ENCODE assay signal across 21 cellular contexts in genomic region chr1:198528376-198528775, GRCh38. TPM values are rescaled to one million over a fixed set of nuclear protein-coding genes. Genes with fewer than 3 reads are reported as not detected.
DNase-seq lines count a peak whose midpoint lies in the region; ATAC-seq and TF ChIP-seq lines count a peak whose summit lies in the region.
"Had no signal": no experiment of that assay in that cellular context is flagged by ENCODE, and none has a peak within 500 bp of the region (broad histone marks: within the 10 kb centered on the region; RNA-seq: fewer than 3 reads in every experiment).

No MANE protein-coding gene starts in this region.

- no peak for TF ChIP-seq CTCF in AG04450 (IDR thresholded peaks at IDR 0.05; ENCODE audit: low read depth, low read length)
- TF ChIP-seq CTCF in astrocyte of the cerebellum (IDR thresholded peaks at IDR 0.05; ENCODE audit: low read depth, low read length, missing control alignments), result no peak

- H3K9me3 ChIP-seq in AG04450 (ENCODE audit: control insufficient read depth, insufficient read depth, low read length), result no peaks in the 10 kb centered on the region
- H3K9me3 ChIP-seq: Caco-2, heart left ventricle, psoas muscle, upper lobe of right lung had no signal

- in situ Hi-C loops in astrocyte of the cerebellum (cut with HindIII; ENCODE audit: low sequenced_read_pairs), result no loop called here

- DNase-seq in AG04450 (ENCODE audit: low read depth, low spot score) (peak; percentile 2), HT1080 (ENCODE audit: low read depth) (peak; percentile 13), astrocyte of the cerebellum (ENCODE audit: low read depth) (peak; percentile 12), fibroblast of the conjunctiva (ENCODE audit: low read depth) (peak; percentile 2), T-helper 9 cell (no peak), NCI-H2029 (lab: John Stamatoyannopoulos, UW) (no peak)
- DNase-seq: activated CD8-positive, alpha-beta T cell treated with anti-CD3 and anti-CD28 coated beads, Interleukin-2, amount 10 ng/mL, durations not matched to agents 7 days and 5 days; Caco-2; H9; heart left ventricle; natural killer cell; NCI-H2171 treated with DMSO at 0.1 percent for 48 hours; psoas muscle; RPMI8226; stimulated activated naive CD8-positive, alpha-beta T cell treated with anti-CD3 and anti-CD28 coated beads, Interleukin-15, Interleukin-2, amounts not matched to agents 100 U/mL and 50 U/mL, for 24 hours; T-cell; upper lobe of right lung; WERI-Rb-1 had no signal

- no peak overlapping the region for H3K27ac ChIP-seq in AG04450 (ENCODE audit: low read depth, low read length)
- H3K27ac ChIP-seq: heart left ventricle, psoas muscle, upper lobe of right lung, WERI-Rb-1 had no signal

- CTCF ChIA-PET in AG04450 (lab: Charles Lee), result no interaction called here

- ATAC-seq in GM19463 (IDR thresholded peaks at IDR 0.05; ENCODE audit: unreplicated experiment) (no peak), HG02870 (IDR thresholded peaks at IDR 0.05; ENCODE audit: unreplicated experiment) (no peak)
- ATAC-seq: activated CD8-positive, alpha-beta T cell treated with anti-CD3 and anti-CD28 coated beads, Interleukin-2, amount 10 ng/mL, durations not matched to agents 7 days and 5 days; heart left ventricle; natural killer cell; psoas muscle; stimulated activated naive CD8-positive, alpha-beta T cell treated with anti-CD3 and anti-CD28 coated beads, Interleukin-15, Interleukin-2, amounts not matched to agents 100 U/mL and 50 U/mL, for 24 hours; T-cell; upper lobe of right lung had no signal

- POLR2A ChIA-PET in AG04450 (lab: Yijun Ruan, JAX), result no interaction called here

- no peak overlapping the region for H3K4me3 ChIP-seq in AG04450 (ENCODE audit: low read depth, low read length)
- no peak overlapping the region for H3K4me3 ChIP-seq in astrocyte of the cerebellum (ENCODE audit: low read depth, low read length)
- H3K4me3 ChIP-seq: heart left ventricle, psoas muscle, upper lobe of right lung had no signal

- H3K27me3 ChIP-seq in AG04450 (ENCODE audit: control insufficient read depth, insufficient read depth, low read length), result no peaks in the 10 kb centered on the region
- H3K27me3 ChIP-seq: heart left ventricle, upper lobe of right lung had no signal

RNA-seq across cellular contexts. Expression of gene ATP6V1G3, which starts 12.1 kb away (rescaled TPM):
- not detected in 2 replicates for polyA plus RNA-seq in AG04450 (2011; rRNA removed)
- not detected in 2 replicates for polyA minus RNA-seq in AG04450 (2011; rRNA and poly(A)+ RNA removed)
- not detected in 2 replicates for total RNA-seq in HT1080 (2014; rRNA removed; shearing (Covaris generic))
- polyA plus RNA-seq in HT1080 (2015; cell fraction: cytosol; rRNA removed), result not detected in 2 replicates
- polyA plus RNA-seq in HT1080 (2015; cell fraction: nucleus; rRNA removed), result not detected in 2 replicates
- total RNA-seq: activated CD8-positive, alpha-beta T cell treated with anti-CD3 and anti-CD28 coated beads, Interleukin-2, amount 10 ng/mL, durations not matched to agents 7 days and 5 days; H9; heart left ventricle; natural killer cell; psoas muscle; T-cell; upper lobe of right lung had no signal
- polyA plus RNA-seq: heart left ventricle, IgD-negative memory B cell, psoas muscle had no signal

Comparison
In these comparisons a context has a peak if more than half of its experiments do, and no peak if none do; other contexts are left out.
1. DNase-seq: peak in AG04450 (single experiment), HT1080 (single experiment), astrocyte of the cerebellum (single experiment) and fibroblast of the conjunctiva (single experiment); none in T-helper 9 cell (single experiment) and NCI-H2029 (single experiment).